31 cellular contexts compared by ENCODE assay signal in genomic region chr1:10853701-10854100, GRCh38.
"Had no signal": no experiment of that assay in that cellular context is flagged by ENCODE, and none has a peak within 500 bp of the region (broad histone marks: within the 10 kb centered on the region; RNA-seq: fewer than 3 reads in every experiment).

No MANE protein-coding gene starts in this region.

- H3K4me3 ChIP-seq: adrenal gland, body of pancreas, esophagus muscularis mucosa, gastroesophageal sphincter had no signal

- H3K9me3 ChIP-seq: adrenal gland, body of pancreas, esophagus muscularis mucosa, gastroesophageal sphincter had no signal

- H3K4me1 ChIP-seq: adrenal gland, body of pancreas, esophagus muscularis mucosa, foreskin keratinocyte, gastroesophageal sphincter had no signal

- FAIRE-seq: colon had no signal

- H3K36me3 ChIP-seq: adrenal gland, esophagus muscularis mucosa, gastroesophageal sphincter had no signal

- H3K36me3 Mint-ChIP-seq: activated CD4-positive, alpha-beta memory T cell treated with anti-CD3 and anti-CD28 coated beads for 36 hours; activated CD8-positive, alpha-beta memory T cell treated with anti-CD3 and anti-CD28 coated beads, Interleukin-2, amount 10 ng/mL, durations not matched to agents 7 days and 5 days; activated naive CD4-positive, alpha-beta T cell treated with anti-CD3 and anti-CD28 coated beads, Interleukin-2, amount 50 U/mL, for 24 hours; activated naive CD8-positive, alpha-beta T cell treated with anti-CD3 and anti-CD28 coated beads for 36 hours had no signal

- H3K27ac Mint-ChIP-seq: activated CD4-positive, alpha-beta memory T cell treated with anti-CD3 and anti-CD28 coated beads for 36 hours; activated CD4-positive, alpha-beta T cell treated with anti-CD3 and anti-CD28 coated beads for 36 hours; activated CD4-positive, alpha-beta T cell treated with anti-CD3 and anti-CD28 coated beads, Interleukin-2, amount 10 ng/mL, durations not matched to agents 24 days and 14 days; activated CD8-positive, alpha-beta memory T cell treated with anti-CD3 and anti-CD28 coated beads, Interleukin-2, amount 10 ng/mL, durations not matched to agents 7 days and 5 days; activated CD8-positive, alpha-beta T cell treated with anti-CD3 and anti-CD28 coated beads, Interleukin-2, amount 10 ng/mL, durations not matched to agents 7 days and 5 days; activated naive CD4-positive, alpha-beta T cell treated with anti-CD3 and anti-CD28 coated beads for 36 hours; activated naive CD4-positive, alpha-beta T cell treated with anti-CD3 and anti-CD28 coated beads, Interleukin-2, amount 50 U/mL, for 24 hours; activated naive CD8-positive, alpha-beta T cell treated with anti-CD3 and anti-CD28 coated beads for 36 hours; activated naive CD8-positive, alpha-beta T cell treated with anti-CD3 and anti-CD28 coated beads, Interleukin-2, amount 50 U/mL, for 24 hours; activated T-helper 1 cell treated with anti-CD3 and anti-CD28 coated beads, Interleukin-12 subunit alpha, Interleukin-12 subunit beta, Interleukin-2, Interleukin-4 antibody, amounts not matched to agents 30 ng/mL and 10 ng/mL and 1 ng/mL, durations not matched to agents 14 hours and 24 hours and 36 hours; activated T-helper 2 cell treated with anti-CD3 and anti-CD28 coated beads, Interferon-gamma antibody, Interleukin-2, Interleukin-4, amounts not matched to agents 10 μg/mL and 5 μg/mL and 100 μg/mL, durations not matched to agents 14 hours and 24 hours and 36 hours; effector memory CD8-positive, alpha-beta T cell had no signal

- H3K27ac ChIP-seq: adrenal gland, body of pancreas, esophagus muscularis mucosa, foreskin keratinocyte, gastroesophageal sphincter had no signal

- H3K9me3 Mint-ChIP-seq: activated CD4-positive, alpha-beta memory T cell treated with anti-CD3 and anti-CD28 coated beads for 36 hours; activated CD4-positive, alpha-beta T cell treated with anti-CD3 and anti-CD28 coated beads, Interleukin-2, amount 10 ng/mL, durations not matched to agents 24 days and 14 days; activated naive CD4-positive, alpha-beta T cell treated with anti-CD3 and anti-CD28 coated beads for 36 hours; activated naive CD4-positive, alpha-beta T cell treated with anti-CD3 and anti-CD28 coated beads, Interleukin-2, amount 50 U/mL, for 24 hours; activated naive CD8-positive, alpha-beta T cell treated with anti-CD3 and anti-CD28 coated beads for 36 hours; activated naive CD8-positive, alpha-beta T cell treated with anti-CD3 and anti-CD28 coated beads, Interleukin-2, amount 50 U/mL, for 24 hours; activated T-helper 1 cell treated with anti-CD3 and anti-CD28 coated beads, Interleukin-12 subunit alpha, Interleukin-12 subunit beta, Interleukin-2, Interleukin-4 antibody, amounts not matched to agents 30 ng/mL and 10 ng/mL and 1 ng/mL, durations not matched to agents 14 hours and 24 hours and 36 hours; activated T-helper 2 cell treated with anti-CD3 and anti-CD28 coated beads, Interferon-gamma antibody, Interleukin-2, Interleukin-4, amounts not matched to agents 10 μg/mL and 5 μg/mL and 100 μg/mL, durations not matched to agents 14 hours and 24 hours and 36 hours; effector memory CD8-positive, alpha-beta T cell had no signal

- H3K4me3 Mint-ChIP-seq: activated CD4-positive, alpha-beta memory T cell treated with anti-CD3 and anti-CD28 coated beads for 36 hours; activated CD4-positive, alpha-beta T cell treated with anti-CD3 and anti-CD28 coated beads for 36 hours; activated CD4-positive, alpha-beta T cell treated with anti-CD3 and anti-CD28 coated beads, Interleukin-2, amount 10 ng/mL, durations not matched to agents 24 days and 14 days; activated CD8-positive, alpha-beta memory T cell treated with anti-CD3 and anti-CD28 coated beads, Interleukin-2, amount 10 ng/mL, durations not matched to agents 7 days and 5 days; activated CD8-positive, alpha-beta T cell treated with anti-CD3 and anti-CD28 coated beads, Interleukin-2, amount 10 ng/mL, durations not matched to agents 7 days and 5 days; activated naive CD4-positive, alpha-beta T cell treated with anti-CD3 and anti-CD28 coated beads for 36 hours; activated naive CD4-positive, alpha-beta T cell treated with anti-CD3 and anti-CD28 coated beads, Interleukin-2, amount 50 U/mL, for 24 hours; activated naive CD8-positive, alpha-beta T cell treated with anti-CD3 and anti-CD28 coated beads for 36 hours; activated naive CD8-positive, alpha-beta T cell treated with anti-CD3 and anti-CD28 coated beads, Interleukin-2, amount 50 U/mL, for 24 hours; activated T-helper 1 cell treated with anti-CD3 and anti-CD28 coated beads, Interleukin-12 subunit alpha, Interleukin-12 subunit beta, Interleukin-2, Interleukin-4 antibody, amounts not matched to agents 30 ng/mL and 10 ng/mL and 1 ng/mL, durations not matched to agents 14 hours and 24 hours and 36 hours; effector memory CD8-positive, alpha-beta T cell had no signal

- H3K27me3 ChIP-seq: adrenal gland, body of pancreas, gastroesophageal sphincter had no signal

- H3K4me1 Mint-ChIP-seq: activated CD4-positive, alpha-beta T cell treated with anti-CD3 and anti-CD28 coated beads for 36 hours; activated CD4-positive, alpha-beta T cell treated with anti-CD3 and anti-CD28 coated beads, Interleukin-2, amount 10 ng/mL, durations not matched to agents 24 days and 14 days; activated CD8-positive, alpha-beta memory T cell treated with anti-CD3 and anti-CD28 coated beads, Interleukin-2, amount 10 ng/mL, durations not matched to agents 7 days and 5 days; activated naive CD4-positive, alpha-beta T cell treated with anti-CD3 and anti-CD28 coated beads, Interleukin-2, amount 50 U/mL, for 24 hours; activated naive CD8-positive, alpha-beta T cell treated with anti-CD3 and anti-CD28 coated beads for 36 hours; activated naive CD8-positive, alpha-beta T cell treated with anti-CD3 and anti-CD28 coated beads, Interleukin-2, amount 50 U/mL, for 24 hours had no signal

- H3K27me3 Mint-ChIP-seq: activated CD4-positive, alpha-beta memory T cell treated with anti-CD3 and anti-CD28 coated beads for 36 hours; activated CD4-positive, alpha-beta T cell treated with anti-CD3 and anti-CD28 coated beads, Interleukin-2, amount 10 ng/mL, durations not matched to agents 24 days and 14 days; activated naive CD4-positive, alpha-beta T cell treated with anti-CD3 and anti-CD28 coated beads, Interleukin-2, amount 50 U/mL, for 24 hours; activated naive CD8-positive, alpha-beta T cell treated with anti-CD3 and anti-CD28 coated beads for 36 hours; effector memory CD8-positive, alpha-beta T cell had no signal

- ATAC-seq: activated CD4-positive, alpha-beta T cell treated with anti-CD3 and anti-CD28 coated beads for 36 hours; activated CD8-positive, alpha-beta memory T cell treated with anti-CD3 and anti-CD28 coated beads, Interleukin-2, amount 10 ng/mL, durations not matched to agents 7 days and 5 days; activated CD8-positive, alpha-beta T cell treated with anti-CD3 and anti-CD28 coated beads, Interleukin-2, amount 10 ng/mL, durations not matched to agents 7 days and 5 days; activated naive CD8-positive, alpha-beta T cell treated with anti-CD3 and anti-CD28 coated beads, Interleukin-2, amount 50 U/mL, for 24 hours; body of pancreas; effector memory CD8-positive, alpha-beta T cell; foreskin keratinocyte; gastroesophageal sphincter had no signal

- DNase-seq: activated CD4-positive, alpha-beta memory T cell treated with anti-CD3 and anti-CD28 coated beads for 36 hours; activated CD4-positive, alpha-beta T cell treated with anti-CD3 and anti-CD28 coated beads for 36 hours; activated CD4-positive, alpha-beta T cell treated with anti-CD3 and anti-CD28 coated beads, Interleukin-2, amount 10 ng/mL, durations not matched to agents 24 days and 14 days; activated CD4-positive, CD25-positive, alpha-beta regulatory T cell; activated CD4-positive, CD25-positive, alpha-beta regulatory T cell treated with anti-CD3 and anti-CD28 coated beads, Interleukin-2, amount 50 U/mL, for 72 hours; activated CD8-positive, alpha-beta memory T cell treated with anti-CD3 and anti-CD28 coated beads, Interleukin-2, amount 10 ng/mL, durations not matched to agents 7 days and 5 days; activated CD8-positive, alpha-beta memory T cell treated with anti-CD3 and anti-CD28 coated beads, Interleukin-2, amount 50 U/mL, for 4 hours; activated CD8-positive, alpha-beta T cell treated with anti-CD3 and anti-CD28 coated beads, Interleukin-2, amount 10 ng/mL, durations not matched to agents 7 days and 5 days; activated effector memory CD4-positive, alpha-beta T cell treated with anti-CD3 and anti-CD28 coated beads, Interleukin-2, amount 50 U/mL, for 16 hours; activated naive CD4-positive, alpha-beta T cell treated with anti-CD3 and anti-CD28 coated beads for 36 hours; activated naive CD8-positive, alpha-beta T cell treated with anti-CD3 and anti-CD28 coated beads for 36 hours; activated naive CD8-positive, alpha-beta T cell treated with anti-CD3 and anti-CD28 coated beads, Interleukin-2, amount 50 U/mL, for 24 hours; activated T-cell treated with anti-CD3 and anti-CD28 coated beads, Interleukin-2, amount 50 U/mL, for 1 hour; activated T-cell treated with anti-CD3 and anti-CD28 coated beads, Interleukin-2, amount 50 U/mL, for 48 hours; adrenal gland; amygdala; aorta; body of pancreas; caudate nucleus; cortex of kidney; dermis blood vessel endothelial cell; effector CD4-positive, alpha-beta T cell; effector memory CD8-positive, alpha-beta T cell; erythroblast; foreskin keratinocyte had no signal
